In the genomic region with DNA sequence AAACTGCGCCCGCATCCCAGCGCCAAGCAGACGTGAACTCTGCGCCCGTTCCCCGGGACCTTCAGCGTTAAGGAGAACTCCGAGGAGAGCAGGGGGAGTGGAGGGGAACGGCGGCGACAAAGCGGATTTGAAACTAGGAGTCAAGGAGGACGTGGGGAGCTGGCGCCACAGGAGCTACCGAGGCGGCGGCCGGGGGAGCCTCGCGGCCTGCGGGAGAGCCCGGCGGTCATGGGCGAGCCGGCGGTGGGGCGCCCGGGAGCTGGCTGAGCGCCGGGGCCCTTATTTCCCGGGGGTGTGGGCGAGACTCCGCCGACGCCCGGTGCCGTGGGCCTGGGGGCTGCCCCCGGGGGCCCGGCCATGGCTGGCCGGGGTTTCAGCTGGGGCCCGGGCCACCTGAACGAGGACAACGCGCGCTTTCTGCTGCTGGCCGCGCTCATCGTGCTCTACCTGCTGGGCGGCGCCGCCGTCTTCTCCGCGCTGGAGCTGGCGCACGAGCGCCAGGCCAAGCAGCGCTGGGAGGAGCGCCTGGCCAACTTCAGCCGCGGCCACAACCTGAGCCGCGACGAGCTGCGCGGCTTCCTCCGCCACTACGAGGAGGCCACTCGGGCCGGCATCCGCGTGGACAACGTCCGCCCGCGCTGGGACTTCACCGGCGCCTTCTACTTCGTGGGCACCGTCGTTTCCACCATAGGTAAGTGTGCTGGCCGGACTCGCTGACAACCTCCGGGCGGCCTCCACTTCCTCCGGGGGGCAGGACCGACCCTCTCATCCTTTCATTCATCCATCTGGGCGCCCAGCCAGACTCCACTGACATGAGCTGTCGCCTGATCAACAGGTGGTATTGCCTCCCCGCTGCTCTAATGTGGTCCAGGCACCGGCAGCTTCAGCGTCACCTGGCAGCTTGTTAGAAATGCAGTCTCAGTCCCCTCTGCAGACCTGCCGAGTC, we compare ENCODE assay signal across 8 cellular contexts. TPM values are rescaled to one million over a fixed set of nuclear protein-coding genes. Genes with fewer than 3 reads are reported as not detected.
A peak's percentile ranks its signal among the peaks of the same experiment; 100 is the strongest.
DNase-seq lines count a peak whose midpoint lies in the region; ATAC-seq, FAIRE-seq and TF ChIP-seq lines count a peak whose summit lies in the region.

A gene (plus strand): TSS at position 146 of the 946 bp plus-strand sequence. CDS start 212 bp downstream, at position 358.

- CTCF ChIA-PET in HEK293T (lab: Yijun Ruan, JAX), result interaction anchor here (1.0 to 1.2 kb wide), 4 partner anchors 10 to 123 kb away, joined by 3 to 4 read pairs (median 4); no protein-coding TSS in a partner anchor
- CTCF ChIA-PET in H1 (lab: Charles Lee; ENCODE audit: partially characterized antibody), result interaction anchor here (0.8 to 2.2 kb wide), 7 partner anchors 11 to 124 kb away, joined by 3 to 10 read pairs (median 5); no protein-coding TSS in a partner anchor

- no peak for TF ChIP-seq POLR2A in H1 (IDR thresholded peaks at IDR 0.05; ENCODE audit: control extremely low read depth in 1 of 2, low read depth in 2 of 2, low read length in 2 of 2)

- TF ChIP-seq EP300 in H1 (IDR thresholded peaks at IDR 0.05; ENCODE audit: borderline replicate concordance in 1 of 2, low read depth in 2 of 2, low read length in 2 of 2), result no peak

- H3K27ac ChIP-seq in SJSA1 (no peak within 1 kb of the TSS), H1 (ENCODE audit: low read depth, low read length) (no peak within 1 kb of the TSS), muscle layer of colon (ENCODE audit: low read depth, low read length) (no peak within 1 kb of the TSS)

- DNase-seq in AG08396 (ENCODE audit: low spot score) (peak; percentile 46), HEK293T (ENCODE audit: extremely low spot score) (peak; percentile 25), SJSA1 (ENCODE audit: low read depth in 1 of 2, low spot score in 2 of 2) (peak in 1 of 2 experiments; percentile 7), H1 (ENCODE audit: low read depth in 1 of 2, low spot score in 2 of 2) (peak in 1 of 2 experiments; percentile 71), amniotic stem cell (lab: John Stamatoyannopoulos, UW) (no peak), T-helper 9 cell (no peak)

- no peak within 1 kb of the TSS for H4K5ac ChIP-seq in H1 (ENCODE audit: insufficient read length, low read depth, low read length)

- no peak within 1 kb of the TSS; a peak in 1 of 7 replicates for H3K9ac ChIP-seq in H1 (replicated peaks in 1 of 4; ENCODE audit: extremely low read depth in 1 of 4, low read depth in 3 of 4, low read length in 3 of 4)
- no peak within 1 kb of the TSS for H3K9ac ChIP-seq in muscle layer of colon (ENCODE audit: low read length)

- no peak for ATAC-seq in GM21825 (IDR thresholded peaks at IDR 0.05; ENCODE audit: unreplicated experiment)

- POLR2A ChIA-PET in HEK293T (lab: Yijun Ruan, JAX), result no interaction called here
- POLR2A ChIA-PET in H1 (lab: Charles Lee; ENCODE audit: partially characterized antibody), result interaction anchor here (0.6 to 1.6 kb wide), 2 partner anchors 106 to 220 kb away, joined by 3 to 4 read pairs; a partner anchor contains a TSS

- H3K56ac ChIP-seq in H1 (replicated peaks; ENCODE audit: insufficient read length, low read depth, low read length), result no peak within 1 kb of the TSS

- peak within 1 kb of the TSS; percentile 17; the same call in 1 of the 2 replicates for H2AFZ ChIP-seq in H1 (ENCODE audit: low read length)

- no peak within 1 kb of the TSS for H2BK120ac ChIP-seq in H1 (replicated peaks; ENCODE audit: low read depth, low read length)

- TF ChIP-seq RAD21 in H1 (IDR thresholded peaks at IDR 0.05 in 1 of 2, conservative IDR thresholded peaks at IDR 0.05 in 1 of 2; ENCODE audit: low read depth in 2 of 2, low read length in 2 of 2), result peak in 1 of 2 experiments; percentile 11; a peak in 1 of 4 replicates

- no peak within 1 kb of the TSS for H3K4ac ChIP-seq in H1 (replicated peaks; ENCODE audit: insufficient read length, low read depth, low read length)

- H3K79me1 ChIP-seq in H1 (ENCODE audit: low read depth, low read length), result no peaks in the 10 kb centered on the region

- no peak within 1 kb of the TSS for H2AK5ac ChIP-seq in H1 (ENCODE audit: low read depth, low read length)

- H3K36me3 ChIP-seq in SJSA1, result no peaks in the 10 kb centered on the region
- no peaks in the 10 kb centered on the region for H3K36me3 ChIP-seq in H1 (ENCODE audit: control insufficient read depth in 2 of 4, insufficient read depth in 4 of 4, low read length in 3 of 4)
- H3K36me3 ChIP-seq in muscle layer of colon (ENCODE audit: insufficient read depth, low read length), result no peaks in the 10 kb centered on the region

- FAIRE-seq in H1 (lab: Jason Lieb, UNC), result no peak

- H3K4me2 ChIP-seq in H1 (ENCODE audit: insufficient read depth in 1 of 2, low read depth in 2 of 2, low read length in 2 of 2), result peak within 1 kb of the TSS; percentile 91 to 98

- no peak within 1 kb of the TSS for H2BK5ac ChIP-seq in H1 (ENCODE audit: low read depth, low read length)

- no peak within 1 kb of the TSS for H2BK15ac ChIP-seq in H1 (ENCODE audit: low read length)

- no peak within 1 kb of the TSS; the same call in none of the 2 replicates for H3K18ac ChIP-seq in H1 (ENCODE audit: extremely low read depth, low read length)

- H3K4me1 ChIP-seq in SJSA1 (replicated peaks) (peaks cover 21% of the 10 kb centered on the region), H1 (replicated peaks in 1 of 4; ENCODE audit: control insufficient read depth in 3 of 4, insufficient read depth in 4 of 4, low read length in 3 of 4) (peaks cover 3 to 14% (median 6%) of the 10 kb centered on the region in 4 experiments; a peak in 6 of 7 replicates), muscle layer of colon (ENCODE audit: insufficient read depth, low read length) (no peaks in the 10 kb centered on the region)

- H2BK20ac ChIP-seq in H1 (ENCODE audit: low read length), result no peak within 1 kb of the TSS

- peaks cover 0 to 6% of the 10 kb centered on the region in 2 experiments for H4K20me1 ChIP-seq in H1 (replicated peaks in 1 of 2; ENCODE audit: control insufficient read depth in 1 of 2, insufficient read depth in 2 of 2, low read length in 2 of 2)

- no peak within 1 kb of the TSS for H3K23ac ChIP-seq in H1 (ENCODE audit: insufficient read length)

- WGBS in H1 (ENCODE audit: extremely low coverage in 1 of 2, insufficient coverage in 1 of 2, insufficient read length in 1 of 2, insufficient replicate concordance in 2 of 2, low coverage in 1 of 2, low lambda C conversion rate in 2 of 2, missing lambda C conversion rate in 1 of 2), 2 experiments, result 2% methylated on average over 85 of the region's 94 CpGs; no CpG with 5 or more reads in 1 of the 2 experiments

- peak within 1 kb of the TSS; percentile 35; the same call in 1 of the 2 replicates for H4K8ac ChIP-seq in H1 (ENCODE audit: extremely low read depth, insufficient read depth, low read length)

- TF ChIP-seq CTCF in H1 (IDR thresholded peaks at IDR 0.05; ENCODE audit: control extremely low read depth in 1 of 3, insufficient read depth in 1 of 3, low read depth in 1 of 3, low read length in 3 of 3), result no peak

- no peak within 1 kb of the TSS for H2BK12ac ChIP-seq in H1 (ENCODE audit: low read depth, low read length)

- peaks cover 24% of the 10 kb centered on the region; the same call in 1 of the 2 replicates for H3K23me2 ChIP-seq in H1 (ENCODE audit: low read depth, low read length)

- peak within 1 kb of the TSS; percentile 35 for H3K4me3 ChIP-seq in SJSA1
- peak within 1 kb of the TSS; percentile 52 to 73 (median 59) for H3K4me3 ChIP-seq in H1 (ENCODE audit: extremely low read depth in 1 of 4, insufficient read depth in 2 of 4, low read depth in 3 of 4, low read length in 4 of 4)
- peak within 1 kb of the TSS; percentile 14 to 42 for H3K4me3 ChIP-seq in muscle layer of colon (ENCODE audit: low read depth in 1 of 2, low read length in 2 of 2)

- no peak within 1 kb of the TSS for H4K91ac ChIP-seq in H1 (replicated peaks; ENCODE audit: insufficient read length, low read length)

- H3K79me2 ChIP-seq in H1 (ENCODE audit: control insufficient read depth in 1 of 2, insufficient read depth in 2 of 2, low read length in 2 of 2), result no peaks in the 10 kb centered on the region

- H3K9me3 ChIP-seq in SJSA1 (replicated peaks) (no peaks in the 10 kb centered on the region), H1 (ENCODE audit: insufficient read depth in 2 of 2, low read depth in 1 of 2, low read length in 1 of 2) (no peaks in the 10 kb centered on the region), muscle layer of colon (ENCODE audit: low read length) (no peaks in the 10 kb centered on the region)

- no peak within 1 kb of the TSS for H3K14ac ChIP-seq in H1 (ENCODE audit: insufficient read length)

- H3K27me3 ChIP-seq in SJSA1 (replicated peaks) (peaks cover 76% of the 10 kb centered on the region), H1 (replicated peaks in 1 of 4; ENCODE audit: control insufficient read depth in 3 of 4, extremely low read depth in 1 of 4, insufficient read depth in 3 of 4, low read length in 3 of 4) (peaks cover 28 to 58% (median 52%) of the 10 kb centered on the region in 4 experiments), muscle layer of colon (ENCODE audit: control insufficient read depth in 1 of 2, insufficient read depth in 2 of 2, low read length in 2 of 2) (peaks cover 18 to 49% of the 10 kb centered on the region in 2 donors)

TF ChIP-seq in HEK293T, 16 proteins besides CTCF, POLR2A, EP300 and RAD21:
- TF ChIP-seq ELF4 (IDR thresholded peaks at IDR 0.05), result no peak

TF ChIP-seq in H1, 55 proteins besides CTCF, POLR2A, EP300 and RAD21 (continues in another document):
- TF ChIP-seq PHF8 (conservative IDR thresholded peaks at IDR 0.05; ENCODE audit: low read depth, low read length), result 0 out of 2 replicates have a peak, but pooled peaks have one; percentile 11
- TF ChIP-seq KDM4A (IDR thresholded peaks at IDR 0.05; ENCODE audit: low read depth, low read length, severe bottlenecking), result peak; percentile 64
- peak; percentile 42 for TF ChIP-seq RNF2 (IDR thresholded peaks at IDR 0.05; ENCODE audit: borderline replicate concordance, low read depth, low read length, missing control alignments, poor library complexity, severe bottlenecking)
- peak; percentile 68 for TF ChIP-seq EZH2 (IDR thresholded peaks at IDR 0.05; ENCODE audit: low read depth, low read length, severe bottlenecking)
- TF ChIP-seq ASH2L (IDR thresholded peaks at IDR 0.05; ENCODE audit: low read length), result no peak
- peak; percentile 90 for TF ChIP-seq SUZ12 (IDR thresholded peaks at IDR 0.05; ENCODE audit: low read length)

RNA-seq across cellular contexts. Expression of the gene that starts here (rescaled TPM):
- 0.05 TPM in 1 of 2 replicates, not detected in the other for total RNA-seq in SJSA1 (2014; rRNA removed; shearing (Covaris generic))
- total RNA-seq in H1 (2021; fragmentation: NEBNext Ultra II Directional; extraction: Animal tissue kit (Norgen Biotek cat#: 25700)), result 0.48 and 0.69 TPM in 2 replicates
- polyA plus RNA-seq in H1 (2011; rRNA removed), result 0.39 and 0.46 TPM in 2 replicates
- 0.37 TPM for polyA plus RNA-seq in H1 (2011; cell fraction: cytosol; rRNA removed)
- 0.41 TPM for polyA plus RNA-seq in H1 (2011; cell fraction: nucleus; rRNA removed)
- polyA plus RNA-seq in H1 (2012, experiment 1 of 2), result 0.17 to 0.39 TPM (median 0.31 TPM) in 4 replicates
- 0.66 TPM for polyA plus RNA-seq in H1 (2012, experiment 2 of 2)
- polyA plus RNA-seq in H1 (2013, experiment 1 of 2), result 0.16 TPM
- 0.24 TPM for polyA plus RNA-seq in H1 (2013, experiment 2 of 2)
- 0.19 and 0.22 TPM in 2 replicates for polyA minus RNA-seq in H1 (2011; rRNA and poly(A)+ RNA removed)
- polyA minus RNA-seq in H1 (2011; cell fraction: cytosol; rRNA and poly(A)+ RNA removed), result 0.59 TPM
- polyA minus RNA-seq in H1 (2011; cell fraction: nucleus; rRNA and poly(A)+ RNA removed), result 0.20 TPM

Comparison
In these comparisons a context has a peak if more than half of its experiments do, and no peak if none do; other contexts are left out.
1. DNase-seq: peak in AG08396 (single experiment) and HEK293T (single experiment); none in amniotic stem cell (single experiment) and T-helper 9 cell (single experiment).
2. Peak in every context shown above with its lines, with median percentiles within 50 percentile points of each other: H3K4me3 ChIP-seq.